ENCODE assay signal across 9 cellular contexts in genomic region chr15:75299311-75299688, GRCh38. TPM values are rescaled to one million over a fixed set of nuclear protein-coding genes. Genes with fewer than 3 reads are reported as not detected.
DNase-seq lines count a peak whose midpoint lies in the region; ATAC-seq, FAIRE-seq and TF ChIP-seq lines count a peak whose summit lies in the region.
"Not testable (repeated sequence)": the region's sequence is repeated elsewhere in the genome, so short reads cannot be mapped to it uniquely, and the experiment has no call there.
"Had no signal": no experiment of that assay in that cellular context is flagged by ENCODE, and none has a peak within 500 bp of the region (broad histone marks: within the 10 kb centered on the region; RNA-seq: fewer than 3 reads in every experiment).

No MANE protein-coding gene starts in this region.

- H3K4me2 ChIP-seq in endothelial cell of umbilical vein (ENCODE audit: insufficient read depth, low read length) = not testable (repeated sequence)

- H3K27ac ChIP-seq in endothelial cell of umbilical vein (ENCODE audit: insufficient read depth, low read depth, low read length); lung (ENCODE audit: low read depth in 1 of 2, low read length in 1 of 2); transverse colon: not testable (repeated sequence)

- in situ Hi-C loops in transverse colon (cut with MboI; ENCODE audit: low pct_ligation_motif_present in 1 of 4, low pct_unique_long_range_greater_than_20kb in 1 of 4, low sequenced_read_pairs in 3 of 4) = not testable (repeated sequence)

- TF ChIP-seq CTCF in GM12875 (IDR thresholded peaks at IDR 0.05; ENCODE audit: borderline replicate concordance, insufficient read depth, low read depth, low read length) (peak; percentile 40; the same call in 1 of the 2 replicates), endothelial cell of umbilical vein (IDR thresholded peaks at IDR 0.05; ENCODE audit: extremely low read depth in 1 of 2, insufficient read depth in 1 of 2, low read depth in 1 of 2, low read length in 2 of 2) (peak; percentile 18 to 24), transverse colon (IDR thresholded peaks at IDR 0.05) (peak; percentile 38 to 63 (median 60))
- not testable (repeated sequence) for TF ChIP-seq CTCF in lung (IDR thresholded peaks at IDR 0.05; ENCODE audit: control extremely low read depth, extremely low read depth)

- dilution Hi-C loops in endothelial cell of umbilical vein (cut with MboI; ENCODE audit: extremely low pct_ligation_motif_present, low sequenced_read_pairs) = not testable (repeated sequence)

- CTCF ChIA-PET in endothelial cell of umbilical vein (lab: Charles Lee) = not testable (repeated sequence)

- H4K20me1 ChIP-seq in endothelial cell of umbilical vein (replicated peaks; ENCODE audit: control insufficient read depth, extremely low read depth, insufficient read depth, low read length) = not testable (repeated sequence)

- TF ChIP-seq EP300 in transverse colon (IDR thresholded peaks at IDR 0.05; ENCODE audit: low read depth) = not testable (repeated sequence)

- H3K27me3 ChIP-seq in endothelial cell of umbilical vein (ENCODE audit: control insufficient read depth in 2 of 2, insufficient read depth in 2 of 2, low read length in 2 of 2); lung (ENCODE audit: control insufficient read depth, insufficient read depth); transverse colon: not testable (repeated sequence)

- H2AFZ ChIP-seq in endothelial cell of umbilical vein (ENCODE audit: low read depth, low read length) = not testable (repeated sequence)

- H3K79me2 ChIP-seq in endothelial cell of umbilical vein (ENCODE audit: control insufficient read depth, insufficient read depth, low read length) = not testable (repeated sequence)

- FAIRE-seq in endothelial cell of umbilical vein (lab: Jason Lieb, UNC) = peak; percentile 38

- not testable (repeated sequence) for H3K4me1 ChIP-seq in endothelial cell of umbilical vein (ENCODE audit: control insufficient read depth, extremely low read depth, insufficient read depth, low read length); lung (ENCODE audit: control insufficient read depth in 2 of 2, insufficient read depth in 2 of 2, low read length in 2 of 2); transverse colon

- not testable (repeated sequence) for H3K9me1 ChIP-seq in endothelial cell of umbilical vein (replicated peaks; ENCODE audit: control insufficient read depth, extremely low read depth, insufficient read depth, low read length)

- H3K9me3 ChIP-seq in endothelial cell of umbilical vein (replicated peaks; ENCODE audit: control insufficient read depth, insufficient read depth, low read length); lung (ENCODE audit: control insufficient read depth in 2 of 2, insufficient read depth in 1 of 2, low read length in 1 of 2); transverse colon: not testable (repeated sequence)

- not testable (repeated sequence) for TF ChIP-seq POLR2A in endothelial cell of umbilical vein (IDR thresholded peaks at IDR 0.05; ENCODE audit: low read depth, low read length); transverse colon (IDR thresholded peaks at IDR 0.05)

- H3K36me3 ChIP-seq in endothelial cell of umbilical vein (ENCODE audit: control insufficient read depth in 2 of 2, extremely low read depth in 1 of 2, insufficient read depth in 2 of 2, low read length in 2 of 2); lung (ENCODE audit: control insufficient read depth in 2 of 2, insufficient read depth in 2 of 2, low read length in 2 of 2); transverse colon: not testable (repeated sequence)

- not testable (repeated sequence) for BruUV-seq in endothelial cell of umbilical vein (replicated peaks; lab: Mats Ljungman, UMichigan)

- POLR2A ChIA-PET in endothelial cell of umbilical vein (lab: Charles Lee) = not testable (repeated sequence)

- peak; percentile 48 for ATAC-seq in HG03521 (IDR thresholded peaks at IDR 0.05; ENCODE audit: unreplicated experiment)
- peak; percentile 75 for ATAC-seq in lung (ENCODE audit: insufficient read depth, low FRiP score)

- intact Hi-C loops in endothelial cell of umbilical vein (cut with micrococcal nuclease); transverse colon (cut with DNase I; ENCODE audit: low total_unique reads): not testable (repeated sequence)

- H3K4me3 ChIP-seq in GM12875 (ENCODE audit: low read depth, low read length); endothelial cell of umbilical vein (replicated peaks in 1 of 3; ENCODE audit: insufficient read depth in 1 of 3, low read depth in 1 of 3, low read length in 3 of 3); lung; transverse colon: not testable (repeated sequence)

- WGBS in lung, 2 donors = 6 to 19% methylated on average over 4 to 6 of the region's 6 CpGs
- 0% methylated on average over 3 of the region's 6 CpGs; no CpG with 5 or more reads in 1 of the 2 donors for WGBS in transverse colon (ENCODE audit: low coverage in 1 of 2), 2 donors

- DNase-seq in activated CD4-positive, alpha-beta T cell treated with anti-CD3 and anti-CD28 coated beads for 1 hour = peak; percentile 44
- DNase-seq in activated effector memory CD4-positive, alpha-beta T cell treated with anti-CD3 and anti-CD28 coated beads, Interleukin-2, amount 50 U/mL, for 16 hours = peak; percentile 90
- not testable (repeated sequence) for DNase-seq in endothelial cell of umbilical vein (ENCODE audit: low read depth, low spot score)
- DNase-seq in lung (ENCODE audit: low spot score) (peak; percentile 69), transverse colon (peak; percentile 74)
- DNase-seq in stimulated activated CD4-positive, alpha-beta T cell treated with anti-CD3 and anti-CD28 coated beads, Interleukin-1b, Interleukin-23, amount 100 ng/mL, for 1 hour (ENCODE audit: low read depth in 2 of 2) = peak; percentile 28 to 37

- not testable (repeated sequence) for H3K9ac ChIP-seq in endothelial cell of umbilical vein (replicated peaks; ENCODE audit: extremely low read depth, insufficient read depth, low read length)

RNA-seq across cellular contexts. Expression of gene GOLGA6D, which starts 16.7 kb away (rescaled TPM):
- total RNA-seq in endothelial cell of umbilical vein (not detected in 2 replicates), lung (under 1 TPM in 1 of 2 donors, not detected in 1; 0.12 TPM), transverse colon (not detected)
- polyA plus RNA-seq in endothelial cell of umbilical vein (not detected in 2 replicates), lung (not detected)
- polyA plus RNA-seq in endothelial cell of umbilical vein (2011; cell fraction: cytosol; rRNA removed) = not detected in 2 replicates
- polyA plus RNA-seq in endothelial cell of umbilical vein (2011; cell fraction: nucleus; rRNA removed) = not detected in 2 replicates
- not detected in 2 replicates for polyA plus RNA-seq in endothelial cell of umbilical vein (2012)
- polyA minus RNA-seq in endothelial cell of umbilical vein = not detected in 2 replicates
- not detected for polyA minus RNA-seq in endothelial cell of umbilical vein (2011; cell fraction: cytosol; rRNA and poly(A)+ RNA removed)
- not detected in 2 replicates for polyA minus RNA-seq in endothelial cell of umbilical vein (2011; cell fraction: nucleus; rRNA and poly(A)+ RNA removed)
- polyA plus RNA-seq: esophagus had no signal

RNA-seq across cellular contexts. Expression of gene COMMD4, which starts 36.6 kb away (rescaled TPM):
- total RNA-seq in endothelial cell of umbilical vein (105 and 114 TPM in 2 replicates), lung (10 to 100 TPM; 36.2 to 80.7 TPM), transverse colon (10 to 100 TPM; 33.2 to 97.3 (median 70.3) TPM)
- polyA plus RNA-seq in endothelial cell of umbilical vein (244 and 254 TPM in 2 replicates), lung (100 to 1,000 TPM in 1 of 2 donors, 10 to 100 TPM in 1; 95.6 to 135 TPM)
- polyA plus RNA-seq in endothelial cell of umbilical vein (2011; cell fraction: cytosol; rRNA removed) = 240 and 254 TPM in 2 replicates
- polyA plus RNA-seq in endothelial cell of umbilical vein (2011; cell fraction: nucleus; rRNA removed) = 221 and 233 TPM in 2 replicates
- polyA plus RNA-seq in endothelial cell of umbilical vein (2012) = 65.2 and 76.7 TPM in 2 replicates
- polyA minus RNA-seq in endothelial cell of umbilical vein = 37.9 and 39.1 TPM in 2 replicates
- polyA minus RNA-seq in endothelial cell of umbilical vein (2011; cell fraction: cytosol; rRNA and poly(A)+ RNA removed) = 105 TPM
- 15.4 and 18.5 TPM in 2 replicates for polyA minus RNA-seq in endothelial cell of umbilical vein (2011; cell fraction: nucleus; rRNA and poly(A)+ RNA removed)

RNA-seq across cellular contexts. Expression of gene GOLGA6C, which starts 41.2 kb away (rescaled TPM):
- total RNA-seq in endothelial cell of umbilical vein (not detected in 2 replicates), lung (not detected), transverse colon (not detected)
- polyA plus RNA-seq in endothelial cell of umbilical vein (not detected in 2 replicates), lung (under 1 TPM in 1 of 2 donors, not detected in 1; 0.01 TPM)
- polyA plus RNA-seq in endothelial cell of umbilical vein (2011; cell fraction: cytosol; rRNA removed) = not detected in 2 replicates
- polyA plus RNA-seq in endothelial cell of umbilical vein (2011; cell fraction: nucleus; rRNA removed) = not detected in 2 replicates
- polyA plus RNA-seq in endothelial cell of umbilical vein (2012) = not detected in 2 replicates
- not detected in 2 replicates for polyA minus RNA-seq in endothelial cell of umbilical vein
- polyA minus RNA-seq in endothelial cell of umbilical vein (2011; cell fraction: cytosol; rRNA and poly(A)+ RNA removed) = not detected
- polyA minus RNA-seq in endothelial cell of umbilical vein (2011; cell fraction: nucleus; rRNA and poly(A)+ RNA removed) = not detected in 2 replicates
- polyA plus RNA-seq: esophagus had no signal

RNA-seq across cellular contexts. Expression of gene NEIL1, which starts 47.5 kb away (rescaled TPM):
- total RNA-seq in endothelial cell of umbilical vein (21.7 and 29.5 TPM in 2 replicates), lung (10 to 100 TPM; 36.4 to 46.8 TPM), transverse colon (100 to 1,000 TPM in 3 of 4 donors, 10 to 100 TPM in 1; 96.9 to 481 (median 163) TPM)
- polyA plus RNA-seq in endothelial cell of umbilical vein (29.5 and 34.5 TPM in 2 replicates), lung (10 to 100 TPM; 13.8 to 36.4 TPM)
- polyA plus RNA-seq in endothelial cell of umbilical vein (2011; cell fraction: cytosol; rRNA removed) = 4.2 and 12.2 TPM in 2 replicates
- 156 and 206 TPM in 2 replicates for polyA plus RNA-seq in endothelial cell of umbilical vein (2011; cell fraction: nucleus; rRNA removed)
- polyA plus RNA-seq in endothelial cell of umbilical vein (2012) = 10.6 and 11.3 TPM in 2 replicates
- 14.8 and 29.0 TPM in 2 replicates for polyA minus RNA-seq in endothelial cell of umbilical vein
- polyA minus RNA-seq in endothelial cell of umbilical vein (2011; cell fraction: cytosol; rRNA and poly(A)+ RNA removed) = 3.4 TPM
- polyA minus RNA-seq in endothelial cell of umbilical vein (2011; cell fraction: nucleus; rRNA and poly(A)+ RNA removed) = 23.5 and 34.7 TPM in 2 replicates
